Comparison of ENCODE assay signal across 8 cellular contexts in the genomic region with DNA sequence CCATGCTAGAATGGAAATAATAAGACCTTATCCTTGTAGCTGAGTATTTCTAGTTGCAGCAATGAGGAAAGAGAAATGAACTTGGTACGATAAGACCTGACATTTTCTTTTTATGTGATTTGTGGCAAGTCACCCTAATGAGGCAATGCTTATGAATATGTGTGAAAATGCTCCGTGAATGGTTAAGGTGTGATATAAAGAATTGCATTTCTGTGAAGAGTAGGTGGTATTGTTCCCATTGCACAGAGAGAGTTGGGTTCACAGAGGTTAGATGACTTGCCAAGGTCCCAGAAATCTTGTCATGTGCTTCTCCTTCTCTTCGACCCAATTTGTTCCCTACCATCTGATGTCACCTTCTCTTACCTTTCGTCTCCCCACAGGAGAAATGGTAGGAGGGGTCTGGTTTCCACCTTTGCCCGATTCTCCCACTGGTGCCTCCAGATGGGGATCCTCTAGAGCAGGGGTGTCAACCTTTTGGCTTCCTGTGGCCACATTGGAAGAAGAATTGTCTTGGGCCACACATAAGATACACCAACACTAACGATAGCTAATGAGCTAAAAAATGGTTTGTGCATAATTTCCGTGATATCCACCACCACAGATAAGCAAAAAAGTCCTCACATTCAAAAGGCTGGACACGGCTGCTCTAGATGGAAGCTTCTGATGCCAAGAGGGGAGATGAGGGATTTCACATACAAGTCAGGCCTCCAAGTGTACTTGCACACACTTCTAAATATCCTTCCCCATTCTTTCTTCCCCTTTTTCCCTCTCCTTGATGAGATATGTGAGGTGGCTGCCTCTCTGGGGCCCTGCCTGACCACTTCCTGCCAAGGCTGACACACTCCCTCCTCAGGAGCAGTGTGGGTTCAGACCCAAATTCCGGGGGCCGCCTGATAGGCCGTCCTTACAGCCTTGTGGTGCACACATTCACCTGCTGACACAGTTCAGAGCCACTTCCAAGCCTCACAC.
DNase-seq lines count a peak whose midpoint lies in the region; ATAC-seq, FAIRE-seq and TF ChIP-seq lines count a peak whose summit lies in the region.

No MANE protein-coding gene starts in this region.

- H2BK12ac ChIP-seq in H9 (ENCODE audit: insufficient read length, low read depth, low read length) = no peak overlapping the region

- H3K27ac Mint-ChIP-seq in natural killer cell treated with Interleukin-12 subunit alpha and Interleukin-12 subunit beta and Interleukin-15 and Interleukin-18, amount 100 ng/mL, for 72 hours = peak overlapping the region; percentile 96 to 97
- H3K27ac Mint-ChIP-seq in H9 = no peak overlapping the region

- H3K9me3 Mint-ChIP-seq in natural killer cell treated with Interleukin-12 subunit alpha and Interleukin-12 subunit beta and Interleukin-15 and Interleukin-18, amount 100 ng/mL, for 72 hours = no peaks in the 10 kb centered on the region
- no peaks in the 10 kb centered on the region for H3K9me3 Mint-ChIP-seq in H9

- no peak overlapping the region for H4K5ac ChIP-seq in H9 (ENCODE audit: insufficient read length, low read depth, low read length)

- H3K4ac ChIP-seq in H9 (ENCODE audit: low read depth, low read length) = no peak overlapping the region

- no peaks in the 10 kb centered on the region for H3F3A ChIP-seq in PC-9 (ENCODE audit: insufficient read depth, low read depth)

- H3K9me3 ChIP-seq in H9 (ENCODE audit: control insufficient read depth, low read depth, low read length) (no peaks in the 10 kb centered on the region), PC-9 (ENCODE audit: insufficient read depth, low read depth) (no peaks in the 10 kb centered on the region)

- H3K27ac ChIP-seq in H9 (ENCODE audit: insufficient read length, low read depth, low read length) (no peak overlapping the region), PC-9 (no peak overlapping the region)

- H2AK5ac ChIP-seq in H9 (ENCODE audit: insufficient read length, low read length) = no peak overlapping the region

- H3K56ac ChIP-seq in H9 (ENCODE audit: insufficient read length, low read depth, low read length) = no peak overlapping the region

- H2BK120ac ChIP-seq in H9 (ENCODE audit: low read depth, low read length, poor library complexity, severe bottlenecking) = no peak overlapping the region

- CTCF ChIA-PET in PC-9 (lab: Charles Lee) = no interaction called here

- H3K36me3 Mint-ChIP-seq in natural killer cell treated with Interleukin-12 subunit alpha and Interleukin-12 subunit beta and Interleukin-15 and Interleukin-18, amount 100 ng/mL, for 72 hours = peaks cover 12% of the 10 kb centered on the region
- H3K36me3 Mint-ChIP-seq in H9 (ENCODE audit: insufficient read depth in 1 of 3, low read depth in 3 of 3) = no peaks in the 10 kb centered on the region

- no peaks in the 10 kb centered on the region; the same call in 1 of the 2 replicates for H3K4me1 ChIP-seq in H9 (ENCODE audit: insufficient read depth, low read length)
- no peaks in the 10 kb centered on the region for H3K4me1 ChIP-seq in PC-9 (replicated peaks; ENCODE audit: insufficient read depth)

- POLR2A ChIA-PET in PC-9 (lab: Charles Lee; ENCODE audit: unreplicated experiment) = no interaction called here

- peak; percentile 96 for FAIRE-seq in GM19239 (lab: Jason Lieb, UNC)

- peak overlapping the region; percentile 86 for H3K4me3 Mint-ChIP-seq in natural killer cell treated with Interleukin-12 subunit alpha and Interleukin-12 subunit beta and Interleukin-15 and Interleukin-18, amount 100 ng/mL, for 72 hours
- no peak overlapping the region for H3K4me3 Mint-ChIP-seq in H9

- peaks cover 54 to 57% of the 10 kb centered on the region in 2 donors for H3K4me1 Mint-ChIP-seq in natural killer cell treated with Interleukin-12 subunit alpha and Interleukin-12 subunit beta and Interleukin-15 and Interleukin-18, amount 100 ng/mL, for 72 hours (ENCODE audit: low read depth in 2 of 2)
- peaks cover 20 to 27% of the 10 kb centered on the region in 2 experiments for H3K4me1 Mint-ChIP-seq in H9

- H2BK5ac ChIP-seq in H9 (ENCODE audit: insufficient read length, low read length) = no peak overlapping the region

- H3K36me3 ChIP-seq in PC-9 (ENCODE audit: low read depth) = no peaks in the 10 kb centered on the region

- H3K27me3 ChIP-seq in H9 (ENCODE audit: insufficient read depth, low read length) = no peaks in the 10 kb centered on the region
- peaks cover 49% of the 10 kb centered on the region for H3K27me3 ChIP-seq in PC-9 (ENCODE audit: insufficient read depth, low read depth)

- intact Hi-C loops in PC-9 (cut with micrococcal nuclease; ENCODE audit: unreplicated experiment) = no loop called here

- H3K4me2 ChIP-seq in H9 (ENCODE audit: insufficient read depth, insufficient read length, low read length) (no peak overlapping the region), PC-9 (no peak overlapping the region)

- no peaks in the 10 kb centered on the region for H3K23me2 ChIP-seq in H9 (ENCODE audit: insufficient read length, low read depth, low read length, poor library complexity, severe bottlenecking)

- H4K20me1 ChIP-seq in H9 (ENCODE audit: control insufficient read depth, insufficient read depth, insufficient read length) (no peaks in the 10 kb centered on the region), PC-9 (ENCODE audit: insufficient read depth) (no peaks in the 10 kb centered on the region)

- H4K91ac ChIP-seq in H9 (ENCODE audit: insufficient read length, low read depth, low read length) = no peak overlapping the region

- WGBS in H9 (ENCODE audit: extremely low coverage, insufficient read length, low lambda C conversion rate) = no CpG with 5 or more reads among the region's 11 CpGs

- H3T11ph ChIP-seq in H9 (ENCODE audit: low read length) = no peak overlapping the region

- H4K8ac ChIP-seq in H9 (replicated peaks; ENCODE audit: insufficient read length, low read depth, low read length) = no peak overlapping the region

- peak; percentile 57 for ATAC-seq in HG03175 (IDR thresholded peaks at IDR 0.05; ENCODE audit: unreplicated experiment)
- peak; percentile 89 to 92 for ATAC-seq in natural killer cell treated with Interleukin-12 subunit alpha and Interleukin-12 subunit beta and Interleukin-15 and Interleukin-18, amount 100 ng/mL, for 72 hours

- H3K79me2 ChIP-seq in H9 (ENCODE audit: insufficient read depth, low read length) = no peaks in the 10 kb centered on the region
- H3K79me2 ChIP-seq in PC-9 (ENCODE audit: low read depth) = no peaks in the 10 kb centered on the region

- H3K4me3 ChIP-seq in PC-9 = no peak overlapping the region

- no peak overlapping the region for H3K14ac ChIP-seq in H9 (ENCODE audit: insufficient read depth, low read length)

- H2AFZ ChIP-seq in H9 (ENCODE audit: low read length) (no peak overlapping the region), PC-9 (no peak overlapping the region)

- no peak overlapping the region for H2BK15ac ChIP-seq in H9 (ENCODE audit: low read depth, low read length)

- H3K23ac ChIP-seq in H9 (ENCODE audit: insufficient read length, low read depth, low read length) = no peak overlapping the region

- H3K9me2 ChIP-seq in PC-9 (ENCODE audit: insufficient read depth) = no peaks in the 10 kb centered on the region

- H3K9ac ChIP-seq in H9 (ENCODE audit: extremely low read depth, insufficient read length, low read length) = no peak overlapping the region

- H3K79me1 ChIP-seq in H9 (ENCODE audit: insufficient read depth, low read depth, low read length, poor library complexity, severe bottlenecking) = no peaks in the 10 kb centered on the region

- H2BK20ac ChIP-seq in H9 (ENCODE audit: low read depth, low read length, poor library complexity, severe bottlenecking) = no peak overlapping the region

- TF ChIP-seq CTCF in H9 (conservative IDR thresholded peaks at IDR 0.05) (no peak), PC-9 (conservative IDR thresholded peaks at IDR 0.05) (no peak)

- no peaks in the 10 kb centered on the region for H3K27me3 Mint-ChIP-seq in natural killer cell treated with Interleukin-12 subunit alpha and Interleukin-12 subunit beta and Interleukin-15 and Interleukin-18, amount 100 ng/mL, for 72 hours
- peaks cover 4% of the 10 kb centered on the region; the same call in 1 of the 2 replicates for H3K27me3 Mint-ChIP-seq in H9 (ENCODE audit: low read depth)

- no TSS peak for BruUV-seq in PC-9 (replicated peaks; lab: Mats Ljungman, UMichigan)

- DNase-seq in GM19239 (ENCODE audit: insufficient read length, low spot score) (peak; percentile 46), H9 (no peak), PC-9 (no peak), DMS153 treated with DMSO at 0.1 percent for 48 hours (lab: John Stamatoyannopoulos, UW; ENCODE audit: unreplicated experiment) (no peak)
- peak; percentile 11 for DNase-seq in activated CD4-positive, alpha-beta T cell treated with anti-CD3 and anti-CD28 coated beads, Interleukin-2, amount 50 U/mL, for 1 hour
- peak; percentile 87 for DNase-seq in natural killer cell treated with Interleukin-12 subunit alpha and Interleukin-12 subunit beta and Interleukin-15 and Interleukin-18, amount 100 ng/mL, for 72 hours (ENCODE audit: low spot score)
- no peak for DNase-seq in effector CD4-positive, alpha-beta T cell

- H3K18ac ChIP-seq in H9 (ENCODE audit: insufficient read length, low read depth, low read length) = no peak overlapping the region

Comparison
In these comparisons a context has a peak if more than half of its experiments do, and no peak if none do; other contexts are left out.
1. DNase-seq: peak in GM19239 (single experiment), activated CD4-positive, alpha-beta T cell treated with anti-CD3 and anti-CD28 coated beads, Interleukin-2, amount 50 U/mL, for 1 hour (single experiment) and natural killer cell treated with Interleukin-12 subunit alpha and Interleukin-12 subunit beta and Interleukin-15 and Interleukin-18, amount 100 ng/mL, for 72 hours (single experiment); none in H9 (single experiment), effector CD4-positive, alpha-beta T cell (single experiment), PC-9 (0 of 2) and DMS153 treated with DMSO at 0.1 percent for 48 hours (single experiment).
2. H3K27ac Mint-ChIP-seq: peak in natural killer cell treated with Interleukin-12 subunit alpha and Interleukin-12 subunit beta and Interleukin-15 and Interleukin-18, amount 100 ng/mL, for 72 hours (2 of 2); none in H9 (0 of 3).